8 cellular contexts compared by ENCODE assay signal in the genomic region with DNA sequence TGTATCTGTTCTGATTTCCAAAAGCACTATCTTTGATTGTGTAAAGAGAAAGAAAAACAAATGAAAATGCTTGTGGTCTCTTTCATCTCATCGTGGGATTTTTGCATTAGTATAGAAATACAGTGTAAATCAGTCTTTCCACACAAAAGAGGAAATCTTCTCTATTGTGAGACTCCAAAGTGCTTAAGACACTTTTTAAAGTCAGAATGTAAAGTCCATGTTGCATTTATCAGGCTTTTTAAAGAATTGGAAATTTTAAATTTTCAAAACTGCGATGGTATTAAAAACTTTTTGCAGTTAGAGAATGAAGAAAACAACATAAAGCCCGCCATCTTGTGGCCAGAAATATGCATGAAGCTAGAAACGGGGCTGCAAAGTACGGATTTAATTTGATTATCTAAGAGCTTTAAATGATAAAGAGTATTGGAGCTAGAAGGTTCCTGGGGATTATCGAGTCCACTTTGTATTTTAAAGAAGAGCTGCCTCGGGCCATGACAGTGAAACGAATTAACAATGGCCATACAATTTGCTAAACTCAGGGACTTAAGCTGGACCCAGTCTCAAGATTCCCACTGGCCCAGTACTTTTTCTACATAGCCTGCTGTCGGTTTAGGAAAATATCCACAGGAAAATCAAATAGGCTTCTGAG.
DNase-seq lines count a peak whose midpoint lies in the region; FAIRE-seq and TF ChIP-seq lines count a peak whose summit lies in the region.

No MANE protein-coding gene starts in this region.

- no peaks in the 10 kb centered on the region for H4K20me1 ChIP-seq in KMS-11 (ENCODE audit: insufficient read depth)

- H3K79me2 ChIP-seq in KMS-11 (ENCODE audit: insufficient read depth, low read depth): no peaks in the 10 kb centered on the region

- H3K4me3 ChIP-seq in KMS-11 (IDR thresholded peaks at IDR 0.05; ENCODE audit: insufficient read depth, low read depth, low read length): no peak overlapping the region
- H3K4me3 ChIP-seq in breast epithelium: no peak overlapping the region

- no peak for FAIRE-seq in H54 (lab: Jason Lieb, UNC)

- TF ChIP-seq POLR2A in breast epithelium (IDR thresholded peaks at IDR 0.05) (no peak), H54 (IDR thresholded peaks at IDR 0.05; ENCODE audit: low read depth, low read length) (no peak)

- no peaks in the 10 kb centered on the region for H3K9me3 ChIP-seq in breast epithelium

- no peak overlapping the region for H2AFZ ChIP-seq in KMS-11 (ENCODE audit: low read depth)

- TF ChIP-seq CTCF in 22Rv1 (IDR thresholded peaks at IDR 0.05) (peak; percentile 81), GM12872 (IDR thresholded peaks at IDR 0.05; ENCODE audit: insufficient read depth, low read depth, low read length) (peak; percentile 58; the same call in 2 of the 3 replicates), KMS-11 (conservative IDR thresholded peaks at IDR 0.05; ENCODE audit: low read depth, low read length) (peak; percentile 86), breast epithelium (IDR thresholded peaks at IDR 0.05) (peak in 2 of 3 donors; percentile 39 to 47)

- H3K27me3 ChIP-seq in KMS-11 (ENCODE audit: insufficient read depth, low read depth): no peaks in the 10 kb centered on the region
- no peaks in the 10 kb centered on the region for H3K27me3 ChIP-seq in breast epithelium

- H3K27ac ChIP-seq in 22Rv1: no peak overlapping the region
- no peak overlapping the region for H3K27ac ChIP-seq in KMS-11
- no peak overlapping the region for H3K27ac ChIP-seq in breast epithelium

- H3K36me3 ChIP-seq in KMS-11 (ENCODE audit: insufficient read depth): no peaks in the 10 kb centered on the region
- H3K36me3 ChIP-seq in breast epithelium: no peaks in the 10 kb centered on the region

- no peak overlapping the region for H3K9ac ChIP-seq in KMS-11

- DNase-seq in T-helper 9 cell (peak; percentile 26), breast epithelium (ENCODE audit: low spot score in 2 of 2) (peak in 1 of 2 donors; percentile 20), left kidney (ENCODE audit: low read depth, low spot score) (peak; percentile 59), H54 (ENCODE audit: insufficient read length, low spot score) (no peak)
- DNase-seq in stimulated activated CD8-positive, alpha-beta memory T cell treated with anti-CD3 and anti-CD28 coated beads, Interleukin-15, amount 100 ng/mL, for 1 hour (ENCODE audit: low read depth): peak; percentile 37

- intact Hi-C loops in breast epithelium (cut with DNase I; ENCODE audit: low total_unique reads): no loop called here

- H3K4me2 ChIP-seq in KMS-11: no peak overlapping the region

- H3K4me1 ChIP-seq in KMS-11 (ENCODE audit: low read depth, poor library complexity, severe bottlenecking) (peaks cover 5% of the 10 kb centered on the region), breast epithelium (no peaks in the 10 kb centered on the region)
